Comparison of ENCODE assay signal across 26 cellular contexts in the genomic region with DNA sequence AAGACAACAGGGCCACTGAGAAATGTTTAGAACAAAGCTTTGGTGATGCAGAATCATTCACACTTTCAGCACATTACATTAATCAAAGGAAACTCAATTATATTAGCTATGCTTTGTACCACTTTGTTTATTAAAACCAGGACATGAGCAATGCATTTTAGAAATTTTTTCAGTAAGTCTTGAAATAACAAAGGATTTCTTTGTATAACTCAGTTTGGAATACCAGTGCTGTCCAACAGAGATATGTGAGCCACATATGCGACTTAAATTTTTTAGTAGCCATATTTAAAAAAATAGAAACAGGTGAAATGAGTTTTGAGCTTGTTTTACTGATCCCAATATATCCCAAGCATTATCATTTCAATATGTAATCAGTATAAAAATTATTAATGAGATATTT. TPM values are rescaled to one million over a fixed set of nuclear protein-coding genes. Genes with fewer than 3 reads are reported as not detected.
A peak's percentile ranks its signal among the peaks of the same experiment; 100 is the strongest.
DNase-seq lines count a peak whose midpoint lies in the region; ATAC-seq and TF ChIP-seq lines count a peak whose summit lies in the region.
"Had no signal": no experiment of that assay in that cellular context is flagged by ENCODE, and none has a peak within 500 bp of the region (broad histone marks: within the 10 kb centered on the region; RNA-seq: fewer than 3 reads in every experiment).

No MANE protein-coding gene starts in this region.

- H3K27me3 ChIP-seq in PC-3 (ENCODE audit: low read length): no peaks in the 10 kb centered on the region
- no peaks in the 10 kb centered on the region for H3K27me3 ChIP-seq in body of pancreas
- H3K27me3 ChIP-seq: Peyer's patch, spleen had no signal

- no peak overlapping the region for H3K27ac Mint-ChIP-seq in neural crest cell (ENCODE audit: unreplicated experiment)
- H3K27ac Mint-ChIP-seq: activated naive CD8-positive, alpha-beta T cell treated with anti-CD3 and anti-CD28 coated beads, Interleukin-2, amount 50 U/mL, for 24 hours; CD14-positive monocyte; dendritic cell treated with granulocyte-macrophage colony-stimulating factor and Interleukin-4, amounts not matched to agents 40 ng/mL and 50 ng/mL, for 4 days had no signal

- H3K4me3 ChIP-seq in PC-3 (ENCODE audit: low read length) (no peak overlapping the region), body of pancreas (no peak overlapping the region)
- H3K4me3 ChIP-seq: Peyer's patch, spleen, thoracic aorta had no signal

- H3K36me3 ChIP-seq in PC-3 (ENCODE audit: low read depth, low read length) (no peaks in the 10 kb centered on the region), body of pancreas (replicated peaks in 1 of 2; ENCODE audit: insufficient read depth in 1 of 2, low read depth in 2 of 2) (no peaks in the 10 kb centered on the region)
- H3K36me3 ChIP-seq: Peyer's patch, spleen, thoracic aorta had no signal

- H3K9me3 ChIP-seq in PC-3 (ENCODE audit: low read length) (no peaks in the 10 kb centered on the region), body of pancreas (no peaks in the 10 kb centered on the region)
- H3K9me3 ChIP-seq: Peyer's patch, spleen, thoracic aorta had no signal

- H3K9me2 ChIP-seq in PC-3 (replicated peaks; ENCODE audit: low read length): no peaks in the 10 kb centered on the region

- no TSS peak for BruUV-seq in PC-3 (replicated peaks; lab: Mats Ljungman, UMichigan)

- no peaks in the 10 kb centered on the region for H4K20me1 ChIP-seq in PC-3 (ENCODE audit: low read length)

- DNase-seq in EH (ENCODE audit: low read depth) (peak; percentile 60), PC-3 (peak; percentile 33), dedifferentiated amniotic fluid mesenchymal stem cell (ENCODE audit: extremely low spot score) (peak; percentile 59), neural crest cell (ENCODE audit: low read depth, low spot score) (no peak), amygdala (lab: John Stamatoyannopoulos, UW) (no peak), body of pancreas (no peak)
- no peak for DNase-seq in stimulated activated CD4-positive, alpha-beta T cell treated with anti-CD3 and anti-CD28 coated beads, Interleukin-4, amount 100 ng/mL, for 4 hours
- DNase-seq: activated CD4-positive, alpha-beta T cell treated with anti-CD3 and anti-CD28 coated beads for 4 hours; activated CD8-positive, alpha-beta memory T cell treated with anti-CD3 and anti-CD28 coated beads for 24 hours; activated gamma-delta T cell; activated naive CD8-positive, alpha-beta T cell treated with anti-CD3 and anti-CD28 coated beads, Interleukin-2, amount 50 U/mL, for 24 hours; activated T-cell treated with anti-CD3 and anti-CD28 coated beads, Interleukin-2, amount 50 U/mL, for 1 hour; MM.1S; naive B cell; NCI-H1417 treated with DMSO at 0.1 percent for 48 hours; NCI-H510A treated with DMSO at 0.1 percent for 48 hours; occipital lobe; Peyer's patch; spleen; stimulated activated CD4-positive, alpha-beta T cell treated with anti-CD3 and anti-CD28 coated beads, Interleukin-4, amount 100 ng/mL, for 24 hours; stimulated activated naive CD4-positive, alpha-beta T cell treated with Interleukin-2 at 50 U/mL for 16 hours; T-helper 2 cell had no signal

- WGBS in body of pancreas, 2 donors: 74 to 87% methylated on average over 1 of the region's 1 CpG

- ATAC-seq in PC-3 (no peak), GM19455 (IDR thresholded peaks at IDR 0.05; ENCODE audit: unreplicated experiment) (no peak), body of pancreas (no peak)
- ATAC-seq: activated naive CD8-positive, alpha-beta T cell treated with anti-CD3 and anti-CD28 coated beads, Interleukin-2, amount 50 U/mL, for 24 hours had no signal

- H3K4me1 ChIP-seq in PC-3 (ENCODE audit: insufficient read depth, low read length) (peaks cover 9% of the 10 kb centered on the region), body of pancreas (peaks cover 7% of the 10 kb centered on the region)
- H3K4me1 ChIP-seq: Peyer's patch, spleen had no signal

- H3K4me2 ChIP-seq in PC-3 (ENCODE audit: low read length): no peak overlapping the region

- H3K9ac ChIP-seq in PC-3 (ENCODE audit: low read length): no peak overlapping the region

- TF ChIP-seq POLR2A in body of pancreas (IDR thresholded peaks at IDR 0.05): no peak

- H3K79me2 ChIP-seq in PC-3 (ENCODE audit: low read length): no peaks in the 10 kb centered on the region

- no peaks in the 10 kb centered on the region for H3K27me3 Mint-ChIP-seq in neural crest cell (ENCODE audit: low read depth)
- H3K27me3 Mint-ChIP-seq: activated naive CD8-positive, alpha-beta T cell treated with anti-CD3 and anti-CD28 coated beads, Interleukin-2, amount 50 U/mL, for 24 hours; dendritic cell treated with granulocyte-macrophage colony-stimulating factor and Interleukin-4, amounts not matched to agents 40 ng/mL and 50 ng/mL, for 4 days had no signal

- no peak overlapping the region for H2AFZ ChIP-seq in PC-3 (ENCODE audit: low read length)

- CTCF ChIA-PET in PC-3 (lab: Charles Lee): interaction anchor here (0.7 kb wide), 2 partner anchors 38 to 154 kb away, joined by 3 read pairs; no protein-coding TSS in a partner anchor

- TF ChIP-seq CTCF in PC-3 (conservative IDR thresholded peaks at IDR 0.05; ENCODE audit: low read depth, low read length): no peak
- peak; percentile 27 for TF ChIP-seq CTCF in neural crest cell (conservative IDR thresholded peaks at IDR 0.05)
- no peak for TF ChIP-seq CTCF in body of pancreas (IDR thresholded peaks at IDR 0.05)

- intact Hi-C loops in PC-3 (cut with micrococcal nuclease) (no loop called here), body of pancreas (cut with DNase I) (no loop called here)

- peaks cover 8% of the 10 kb centered on the region for H3K9me3 Mint-ChIP-seq in neural crest cell
- H3K9me3 Mint-ChIP-seq: activated naive CD8-positive, alpha-beta T cell treated with anti-CD3 and anti-CD28 coated beads, Interleukin-2, amount 50 U/mL, for 24 hours; dendritic cell treated with granulocyte-macrophage colony-stimulating factor and Interleukin-4, amounts not matched to agents 40 ng/mL and 50 ng/mL, for 4 days had no signal

- H3K36me3 Mint-ChIP-seq in neural crest cell (ENCODE audit: low read depth): peaks cover 6% of the 10 kb centered on the region
- H3K36me3 Mint-ChIP-seq: CD14-positive monocyte, naive B cell had no signal

- no peaks in the 10 kb centered on the region for H3F3A ChIP-seq in PC-3 (ENCODE audit: low read length, unreplicated experiment)

- POLR2A ChIA-PET in PC-3 (lab: Charles Lee; ENCODE audit: unreplicated experiment): no interaction called here

- H3K27ac ChIP-seq in PC-3 (ENCODE audit: low read length) (no peak overlapping the region), body of pancreas (no peak overlapping the region)
- H3K27ac ChIP-seq: Peyer's patch, spleen, thoracic aorta had no signal

- H3K4me3 Mint-ChIP-seq in neural crest cell: no peak overlapping the region
- H3K4me3 Mint-ChIP-seq: activated naive CD8-positive, alpha-beta T cell treated with anti-CD3 and anti-CD28 coated beads, Interleukin-2, amount 50 U/mL, for 24 hours; CD14-positive monocyte; dendritic cell treated with granulocyte-macrophage colony-stimulating factor and Interleukin-4, amounts not matched to agents 40 ng/mL and 50 ng/mL, for 4 days; naive B cell had no signal

- peaks cover 25% of the 10 kb centered on the region for H3K4me1 Mint-ChIP-seq in neural crest cell
- H3K4me1 Mint-ChIP-seq: activated naive CD8-positive, alpha-beta T cell treated with anti-CD3 and anti-CD28 coated beads, Interleukin-2, amount 50 U/mL, for 24 hours; CD14-positive monocyte; naive B cell had no signal

RNA-seq across cellular contexts. Expression of a gene that starts 18.8 kb away (rescaled TPM):
- total RNA-seq in PC-3 (2014; rRNA removed) (8.0 and 8.5 TPM in 2 replicates), neural crest cell (4.4 and 4.6 TPM in 2 replicates), body of pancreas (10 to 100 TPM; 37.9 to 85.4 TPM)

Comparison
In these comparisons a context has a peak if more than half of its experiments do, and no peak if none do; other contexts are left out.
1. DNase-seq: peak in EH (single experiment), PC-3 (single experiment) and dedifferentiated amniotic fluid mesenchymal stem cell (single experiment); none in neural crest cell (single experiment), amygdala (0 of 56), stimulated activated CD4-positive, alpha-beta T cell treated with anti-CD3 and anti-CD28 coated beads, Interleukin-4, amount 100 ng/mL, for 4 hours (0 of 2) and body of pancreas (0 of 4).